ENCODE assay signal across 27 cellular contexts in the genomic region with DNA sequence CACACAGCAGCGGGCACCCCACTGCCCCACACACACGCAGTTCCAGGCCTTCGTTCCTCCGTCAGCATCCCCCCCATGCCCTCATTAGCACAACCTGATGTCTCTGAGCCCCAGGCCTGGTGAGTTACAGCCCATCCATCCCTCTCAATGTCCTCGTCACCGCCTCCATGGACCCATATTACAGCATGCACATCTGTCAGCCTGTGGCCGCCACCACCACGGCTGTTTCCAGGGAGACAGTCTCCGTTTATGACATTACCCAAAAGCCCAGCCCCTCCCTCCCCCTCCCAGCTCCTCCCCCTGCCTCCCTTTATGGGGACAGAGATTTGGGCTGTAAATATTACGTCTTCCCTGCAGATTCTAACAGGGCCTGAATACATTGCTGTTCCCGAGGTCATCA.
"Had no signal": no experiment of that assay in that cellular context is flagged by ENCODE, and none has a peak within 500 bp of the region (broad histone marks: within the 10 kb centered on the region; RNA-seq: fewer than 3 reads in every experiment).

No MANE protein-coding gene starts in this region.

- H3K4me3 ChIP-seq: gastrocnemius medialis, psoas muscle, sigmoid colon, upper lobe of left lung had no signal

- ATAC-seq: gastrocnemius medialis; left colon; psoas muscle; stimulated activated memory B cell treated with anti-CD40 and anti-IgM and Interleukin-4, amounts not matched to agents 10 μg/mL and 1 μg/mL and 100 μg/mL, for 72 hours; stimulated activated naive CD8-positive, alpha-beta T cell treated with anti-CD3 and anti-CD28 coated beads, Interleukin-15, amount 100 ng/mL, for 72 hours had no signal

- DNase-seq: activated CD4-positive, alpha-beta memory T cell treated with anti-CD3 and anti-CD28 coated beads for 36 hours; activated CD4-positive, alpha-beta T cell treated with anti-CD3 and anti-CD28 coated beads, Interleukin-2, amount 10 ng/mL, durations not matched to agents 24 days and 14 days; activated CD4-positive, CD25-positive, alpha-beta regulatory T cell treated with anti-CD3 and anti-CD28 coated beads, Interleukin-2, amount 50 U/mL, for 72 hours; activated CD8-positive, alpha-beta memory T cell treated with anti-CD3 and anti-CD28 coated beads, Interleukin-2, amount 50 U/mL, for 4 hours; activated gamma-delta T cell; activated naive CD8-positive, alpha-beta T cell treated with anti-CD3 and anti-CD28 coated beads, Interleukin-2, amount 50 U/mL, for 24 hours; activated T-cell treated with anti-CD3 and anti-CD28 coated beads, Interleukin-2, amount 50 U/mL, for 24 hours; effector CD8-positive, alpha-beta T cell; gastrocnemius medialis; head of caudate nucleus; hippocampal formation; left colon; mammary epithelial cell; naive B cell; occipital lobe; psoas muscle; sigmoid colon; small intestine; stimulated activated CD4-positive, alpha-beta T cell treated with anti-CD3 and anti-CD28 coated beads, Interleukin-4, amount 100 ng/mL, for 24 hours; stimulated activated CD8-positive, alpha-beta memory T cell treated with anti-CD3 and anti-CD28 coated beads, Interleukin-4, amount 100 ng/mL, for 48 hours; stimulated activated naive CD8-positive, alpha-beta T cell treated with anti-CD3 and anti-CD28 coated beads, Interleukin-15, amount 100 ng/mL, for 72 hours; substantia nigra; upper lobe of left lung had no signal

- H3K4me3 Mint-ChIP-seq: activated CD4-positive, alpha-beta memory T cell treated with anti-CD3 and anti-CD28 coated beads for 36 hours; activated CD4-positive, alpha-beta T cell treated with anti-CD3 and anti-CD28 coated beads, Interleukin-2, amount 10 ng/mL, durations not matched to agents 24 days and 14 days; activated naive CD4-positive, alpha-beta T cell treated with anti-CD3 and anti-CD28 coated beads, Interleukin-2, amount 50 U/mL, for 24 hours; activated naive CD8-positive, alpha-beta T cell treated with anti-CD3 and anti-CD28 coated beads, Interleukin-2, amount 50 U/mL, for 24 hours; activated T-cell treated with anti-CD3 and anti-CD28 coated beads, Interleukin-2, amount 50 U/mL, for 24 hours; mesothelial cell of epicardium; stimulated activated memory B cell treated with anti-CD40 and anti-IgM and Interleukin-4, amounts not matched to agents 10 μg/mL and 1 μg/mL and 100 μg/mL, for 72 hours; stimulated activated naive CD8-positive, alpha-beta T cell treated with anti-CD3 and anti-CD28 coated beads, Interleukin-15, amount 100 ng/mL, for 72 hours had no signal

- H3K79me2 ChIP-seq: parathyroid adenoma had no signal

- H3K4me1 Mint-ChIP-seq: activated CD4-positive, alpha-beta T cell treated with anti-CD3 and anti-CD28 coated beads, Interleukin-2, amount 10 ng/mL, durations not matched to agents 24 days and 14 days; activated naive CD4-positive, alpha-beta T cell treated with anti-CD3 and anti-CD28 coated beads, Interleukin-2, amount 50 U/mL, for 24 hours; activated naive CD8-positive, alpha-beta T cell treated with anti-CD3 and anti-CD28 coated beads, Interleukin-2, amount 50 U/mL, for 24 hours; mesothelial cell of epicardium; stimulated activated memory B cell treated with anti-CD40 and anti-IgM and Interleukin-4, amounts not matched to agents 10 μg/mL and 1 μg/mL and 100 μg/mL, for 72 hours; stimulated activated naive CD8-positive, alpha-beta T cell treated with anti-CD3 and anti-CD28 coated beads, Interleukin-15, amount 100 ng/mL, for 72 hours had no signal

- H3K36me3 ChIP-seq: gastrocnemius medialis, sigmoid colon, upper lobe of left lung had no signal

- H3K27ac ChIP-seq: gastrocnemius medialis, parathyroid adenoma, psoas muscle, sigmoid colon, upper lobe of left lung had no signal

- H3K4me1 ChIP-seq: gastrocnemius medialis, parathyroid adenoma, psoas muscle, sigmoid colon, upper lobe of left lung had no signal

- H3K9ac ChIP-seq: parathyroid adenoma had no signal

- H3K27ac Mint-ChIP-seq: activated CD4-positive, alpha-beta memory T cell treated with anti-CD3 and anti-CD28 coated beads for 36 hours; activated CD4-positive, alpha-beta T cell treated with anti-CD3 and anti-CD28 coated beads, Interleukin-2, amount 10 ng/mL, durations not matched to agents 24 days and 14 days; activated naive CD4-positive, alpha-beta T cell treated with anti-CD3 and anti-CD28 coated beads, Interleukin-2, amount 50 U/mL, for 24 hours; activated naive CD8-positive, alpha-beta T cell treated with anti-CD3 and anti-CD28 coated beads, Interleukin-2, amount 50 U/mL, for 24 hours; activated T-cell treated with anti-CD3 and anti-CD28 coated beads, Interleukin-2, amount 50 U/mL, for 24 hours; mesothelial cell of epicardium; naive B cell; stimulated activated memory B cell treated with anti-CD40 and anti-IgM and Interleukin-4, amounts not matched to agents 10 μg/mL and 1 μg/mL and 100 μg/mL, for 72 hours; stimulated activated naive CD8-positive, alpha-beta T cell treated with anti-CD3 and anti-CD28 coated beads, Interleukin-15, amount 100 ng/mL, for 72 hours had no signal

- H3K9me3 Mint-ChIP-seq: activated CD4-positive, alpha-beta T cell treated with anti-CD3 and anti-CD28 coated beads, Interleukin-2, amount 10 ng/mL, durations not matched to agents 24 days and 14 days; activated naive CD8-positive, alpha-beta T cell treated with anti-CD3 and anti-CD28 coated beads, Interleukin-2, amount 50 U/mL, for 24 hours; stimulated activated naive CD8-positive, alpha-beta T cell treated with anti-CD3 and anti-CD28 coated beads, Interleukin-15, amount 100 ng/mL, for 72 hours had no signal

- H3K27me3 ChIP-seq: gastrocnemius medialis, upper lobe of left lung had no signal

- H3K9me3 ChIP-seq: gastrocnemius medialis had no signal

- H3K27me3 Mint-ChIP-seq: activated CD4-positive, alpha-beta memory T cell treated with anti-CD3 and anti-CD28 coated beads for 36 hours; activated naive CD4-positive, alpha-beta T cell treated with anti-CD3 and anti-CD28 coated beads, Interleukin-2, amount 50 U/mL, for 24 hours; activated T-cell treated with anti-CD3 and anti-CD28 coated beads, Interleukin-2, amount 50 U/mL, for 24 hours; stimulated activated naive CD8-positive, alpha-beta T cell treated with anti-CD3 and anti-CD28 coated beads, Interleukin-15, amount 100 ng/mL, for 72 hours had no signal

- H3K36me3 Mint-ChIP-seq: activated CD4-positive, alpha-beta memory T cell treated with anti-CD3 and anti-CD28 coated beads for 36 hours; activated naive CD4-positive, alpha-beta T cell treated with anti-CD3 and anti-CD28 coated beads, Interleukin-2, amount 50 U/mL, for 24 hours; mesothelial cell of epicardium; stimulated activated memory B cell treated with anti-CD40 and anti-IgM and Interleukin-4, amounts not matched to agents 10 μg/mL and 1 μg/mL and 100 μg/mL, for 72 hours had no signal

- H2AFZ ChIP-seq: parathyroid adenoma had no signal
